ENCODE assay signal across 23 cellular contexts in the genomic region with DNA sequence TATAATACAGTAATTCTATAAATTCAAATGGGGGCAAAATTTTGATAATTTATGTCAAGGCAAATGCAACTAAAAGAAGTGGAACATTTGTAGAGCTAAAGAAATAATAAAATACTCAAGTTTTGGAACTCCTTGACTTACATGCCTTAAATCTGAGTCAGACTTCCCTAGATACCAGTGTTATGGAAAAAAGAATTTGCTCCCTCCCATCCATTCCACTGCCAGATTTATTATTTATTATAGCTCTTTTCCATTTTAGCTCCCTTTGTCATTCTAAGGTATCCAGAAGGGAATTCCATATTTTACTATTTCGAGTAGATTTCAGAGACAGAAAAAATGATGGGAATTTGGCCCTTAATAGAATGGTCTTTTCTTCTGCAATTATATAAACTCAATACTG. TPM values are rescaled to one million over a fixed set of nuclear protein-coding genes. Genes with fewer than 3 reads are reported as not detected.
A peak's percentile ranks its signal among the peaks of the same experiment; 100 is the strongest.
DNase-seq lines count a peak whose midpoint lies in the region; ATAC-seq and TF ChIP-seq lines count a peak whose summit lies in the region.
"Had no signal": no experiment of that assay in that cellular context is flagged by ENCODE, and none has a peak within 500 bp of the region (broad histone marks: within the 10 kb centered on the region; RNA-seq: fewer than 3 reads in every experiment).

No MANE protein-coding gene starts in this region.

- H3K9me2 ChIP-seq in SK-N-SH, result no peaks in the 10 kb centered on the region

- no peak overlapping the region for H3K4me3 Mint-ChIP-seq in chondrocyte (ENCODE audit: unreplicated experiment)
- no peak overlapping the region for H3K4me3 Mint-ChIP-seq in activated CD4-positive, alpha-beta T cell treated with anti-CD3 and anti-CD28 coated beads, Interleukin-2, amount 10 ng/mL, durations not matched to agents 24 days and 14 days
- H3K4me3 Mint-ChIP-seq: activated CD4-positive, alpha-beta memory T cell treated with anti-CD3 and anti-CD28 coated beads, Interleukin-2, amount 10 ng/mL, durations not matched to agents 7 days and 5 days; CD8-positive, alpha-beta T cell had no signal

- no peaks in the 10 kb centered on the region for H3K9me3 ChIP-seq in SK-N-SH
- no peaks in the 10 kb centered on the region for H3K9me3 ChIP-seq in aorta (ENCODE audit: control insufficient read depth, low read length)
- H3K9me3 ChIP-seq: HAP-1, MG63, psoas muscle had no signal

- H3K9ac ChIP-seq in SK-N-SH, result 0 out of 2 replicates have a peak overlapping the region, but pooled peaks have one; percentile 12

- TF ChIP-seq CTCF in SK-N-SH (IDR thresholded peaks at IDR 0.05), result no peak
- no peak for TF ChIP-seq CTCF in chondrocyte (IDR thresholded peaks at IDR 0.05)

- intact Hi-C loops in aorta (cut with DNase I), result loop anchor here (2.0 to 5.0 kb wide), 2 partner anchors 41 to 43 kb away; a partner anchor contains a TSS
- intact Hi-C loops in activated CD4-positive, alpha-beta T cell treated with anti-CD3 and anti-CD28 coated beads, Interleukin-2, amount 10 ng/mL, durations not matched to agents 24 days and 14 days (cut with micrococcal nuclease), result no loop called here

- POLR2A ChIA-PET in SK-N-SH (lab: Yijun Ruan, JAX), result no interaction called here

- TF ChIP-seq RAD21 in SK-N-SH (IDR thresholded peaks at IDR 0.05; ENCODE audit: low read length), result no peak

- H3K4me1 ChIP-seq in SK-N-SH (ENCODE audit: control insufficient read depth in 1 of 2, insufficient read depth in 2 of 2, low read depth in 1 of 2, low read length in 1 of 2) (peaks cover 0 to 7% of the 10 kb centered on the region in 2 experiments; a peak in 1 of 4 replicates), aorta (ENCODE audit: control insufficient read depth in 1 of 2, insufficient read depth in 2 of 2, low read length in 2 of 2) (peaks cover 4 to 11% of the 10 kb centered on the region in 2 donors)
- H3K4me1 ChIP-seq: HAP-1, psoas muscle had no signal

- H3K27me3 Mint-ChIP-seq in chondrocyte (ENCODE audit: low read depth), result no peaks in the 10 kb centered on the region
- peaks cover 3% of the 10 kb centered on the region for H3K27me3 Mint-ChIP-seq in activated CD4-positive, alpha-beta T cell treated with anti-CD3 and anti-CD28 coated beads, Interleukin-2, amount 10 ng/mL, durations not matched to agents 24 days and 14 days

- CTCF ChIA-PET in SK-N-SH (lab: Yijun Ruan, JAX), result no interaction called here

- H3K27me3 ChIP-seq in SK-N-SH (ENCODE audit: insufficient read depth), result no peaks in the 10 kb centered on the region
- no peaks in the 10 kb centered on the region for H3K27me3 ChIP-seq in aorta (ENCODE audit: control insufficient read depth in 1 of 2, insufficient read depth in 2 of 2, low read length in 1 of 2)
- H3K27me3 ChIP-seq: MG63 had no signal

- no peak overlapping the region for H3K4me3 ChIP-seq in SK-N-SH (ENCODE audit: low read depth in 2 of 2, low read length in 1 of 2)
- H3K4me3 ChIP-seq in aorta (ENCODE audit: low read length in 2 of 2), result no peak overlapping the region
- H3K4me3 ChIP-seq: coronary artery, GM12878, HAP-1, MG63, PC-9, psoas muscle had no signal

- peaks cover 0 to 4% of the 10 kb centered on the region in 2 experiments for H3K36me3 ChIP-seq in SK-N-SH (replicated peaks in 1 of 2; ENCODE audit: control insufficient read depth in 1 of 2, insufficient read depth in 2 of 2, low read length in 1 of 2)
- H3K36me3 ChIP-seq in aorta (ENCODE audit: control insufficient read depth in 1 of 2, insufficient read depth in 2 of 2, low read length in 1 of 2), result no peaks in the 10 kb centered on the region
- H3K36me3 ChIP-seq: HAP-1, MG63 had no signal

- H3K36me3 Mint-ChIP-seq in chondrocyte (ENCODE audit: low read depth), result peaks cover 6% of the 10 kb centered on the region
- H3K36me3 Mint-ChIP-seq in activated CD4-positive, alpha-beta T cell treated with anti-CD3 and anti-CD28 coated beads, Interleukin-2, amount 10 ng/mL, durations not matched to agents 24 days and 14 days (ENCODE audit: low read depth), result no peaks in the 10 kb centered on the region
- H3K36me3 Mint-ChIP-seq: CD8-positive, alpha-beta T cell had no signal

- no peak overlapping the region; the same call in 1 of the 2 replicates for H3K4me2 ChIP-seq in SK-N-SH
- H3K4me2 ChIP-seq: PC-9 had no signal

- peaks cover 48% of the 10 kb centered on the region for H3K4me1 Mint-ChIP-seq in chondrocyte (ENCODE audit: low read depth)
- H3K4me1 Mint-ChIP-seq in activated CD4-positive, alpha-beta T cell treated with anti-CD3 and anti-CD28 coated beads, Interleukin-2, amount 10 ng/mL, durations not matched to agents 24 days and 14 days, result no peaks in the 10 kb centered on the region
- H3K4me1 Mint-ChIP-seq: activated CD4-positive, alpha-beta memory T cell treated with anti-CD3 and anti-CD28 coated beads, Interleukin-2, amount 10 ng/mL, durations not matched to agents 7 days and 5 days had no signal

- no peaks in the 10 kb centered on the region for H3K79me2 ChIP-seq in SK-N-SH (ENCODE audit: insufficient read depth)

- no peak overlapping the region for H2AFZ ChIP-seq in SK-N-SH (ENCODE audit: low read depth)
- H2AFZ ChIP-seq: PC-9 had no signal

- no peaks in the 10 kb centered on the region for H3F3A ChIP-seq in SK-N-SH (replicated peaks; ENCODE audit: insufficient read depth)

- peak overlapping the region; percentile 90 for H3K27ac Mint-ChIP-seq in chondrocyte (ENCODE audit: unreplicated experiment)
- no peak overlapping the region for H3K27ac Mint-ChIP-seq in activated CD4-positive, alpha-beta T cell treated with anti-CD3 and anti-CD28 coated beads, Interleukin-2, amount 10 ng/mL, durations not matched to agents 24 days and 14 days
- H3K27ac Mint-ChIP-seq: activated CD4-positive, alpha-beta memory T cell treated with anti-CD3 and anti-CD28 coated beads, Interleukin-2, amount 10 ng/mL, durations not matched to agents 7 days and 5 days; CD8-positive, alpha-beta T cell had no signal

- no peak; the same call in 1 of the 3 replicates for ATAC-seq in SK-N-SH treated with all-trans-retinoic acid at 6 μM for 48 hours
- ATAC-seq in aorta (ENCODE audit: low FRiP score), result peak; percentile 86
- ATAC-seq: CD8-positive, alpha-beta T cell; GM12878; left colon; psoas muscle had no signal

- DNase-seq in SK-N-SH, result no peak
- no peak for DNase-seq in chondrocyte (ENCODE audit: low spot score)
- peak; percentile 3 for DNase-seq in kidney glomerular epithelial cell (lab: John Stamatoyannopoulos, UW)
- DNase-seq in aorta, result no peak
- no peak for DNase-seq in COLO668 (lab: John Stamatoyannopoulos, UW; ENCODE audit: unreplicated experiment)
- no peak for DNase-seq in activated CD4-positive, alpha-beta T cell treated with anti-CD3 and anti-CD28 coated beads, Interleukin-2, amount 10 ng/mL, durations not matched to agents 24 days and 14 days
- no peak for DNase-seq in D341Med (ENCODE audit: low spot score)
- DNase-seq: activated CD4-positive, alpha-beta memory T cell treated with anti-CD3 and anti-CD28 coated beads, Interleukin-2, amount 10 ng/mL, durations not matched to agents 7 days and 5 days; activated T-cell treated with anti-CD3 and anti-CD28 coated beads, Interleukin-2, amount 50 U/mL, for 48 hours; CD8-positive, alpha-beta T cell; erythroblast; hippocampal formation; left colon; MG63; NCI-H187 treated with DMSO at 0.1 percent for 48 hours; NCI-H524; PC-9; psoas muscle had no signal

- H4K20me1 ChIP-seq in SK-N-SH (ENCODE audit: insufficient read depth), result no peaks in the 10 kb centered on the region

- 0% methylated on average over 1 of the region's 1 CpG for WGBS in SK-N-SH (ENCODE audit: low lambda C conversion rate)
- WGBS in aorta, 2 donors, result 0 to 2% methylated on average over 1 of the region's 1 CpG

- H3K27ac ChIP-seq in SK-N-SH (ENCODE audit: low read depth in 2 of 2, low read length in 1 of 2) (peak overlapping the region in 1 of 2 experiments; percentile 63; a peak in 2 of 4 replicates), aorta (ENCODE audit: low read depth in 1 of 2, low read length in 2 of 2) (no peak overlapping the region)
- H3K27ac ChIP-seq: 22Rv1, PC-9, psoas muscle had no signal

- TF ChIP-seq EP300 in SK-N-SH (IDR thresholded peaks at IDR 0.05; ENCODE audit: borderline replicate concordance in 1 of 2, low read depth in 1 of 2, low read length in 1 of 2), result peak in 1 of 2 experiments; percentile 23; a peak in 1 of 4 replicates

- peaks cover 6% of the 10 kb centered on the region for H3K9me3 Mint-ChIP-seq in chondrocyte (ENCODE audit: low read depth)
- peaks cover 3% of the 10 kb centered on the region for H3K9me3 Mint-ChIP-seq in activated CD4-positive, alpha-beta T cell treated with anti-CD3 and anti-CD28 coated beads, Interleukin-2, amount 10 ng/mL, durations not matched to agents 24 days and 14 days
- H3K9me3 Mint-ChIP-seq: activated CD4-positive, alpha-beta memory T cell treated with anti-CD3 and anti-CD28 coated beads, Interleukin-2, amount 10 ng/mL, durations not matched to agents 7 days and 5 days; CD8-positive, alpha-beta T cell had no signal

TF ChIP-seq in SK-N-SH, 30 proteins besides CTCF, POLR2A, EP300 and RAD21 (continues in another document):
- TF ChIP-seq GATA2 (CRISPR knock-in tag; IDR thresholded peaks at IDR 0.05) (no peak), FOXJ3 (CRISPR knock-in tag; IDR thresholded peaks at IDR 0.05) (no peak), NFIC (IDR thresholded peaks at IDR 0.05; ENCODE audit: borderline replicate concordance) (peak; percentile 30; the same call in 1 of the 2 replicates)

TF ChIP-seq in SK-N-SH treated with all-trans-retinoic acid at 6 μM for 48 hours, 23 proteins besides CTCF, POLR2A, EP300 and RAD21:
- TF ChIP-seq ZFP3 (CRISPR knock-in tag; IDR thresholded peaks at IDR 0.05), result no peak
- no peak for TF ChIP-seq ARNTL (CRISPR knock-in tag; IDR thresholded peaks at IDR 0.05; ENCODE audit: borderline replicate concordance, low read depth)
- no peak for TF ChIP-seq TCF4 (CRISPR knock-in tag; IDR thresholded peaks at IDR 0.05; ENCODE audit: borderline replicate concordance)

RNA-seq across cellular contexts. Expression of a gene that starts 44.0 kb away (rescaled TPM):
- polyA plus RNA-seq in SK-N-SH (2012; rRNA removed) (12.1 and 16.7 TPM in 2 replicates), aorta (10 to 100 TPM; 10.8 to 22.7 TPM)
- 7.5 and 9.2 TPM in 2 replicates for polyA plus RNA-seq in SK-N-SH (2012; cell fraction: cytosol; rRNA removed)
- polyA plus RNA-seq in SK-N-SH (2012; cell fraction: nucleus; rRNA removed), result 16.7 and 28.3 TPM in 2 replicates
- total RNA-seq in chondrocyte (37.1 to 55.1 TPM (median 39.2 TPM) in 3 replicates), aorta (10 to 100 TPM; 31.3 to 56.6 TPM)
- total RNA-seq in activated CD4-positive, alpha-beta T cell treated with anti-CD3 and anti-CD28 coated beads, Interleukin-2, amount 10 ng/mL, durations not matched to agents 24 days and 14 days, result not detected in 2 replicates
- total RNA-seq: activated CD4-positive, alpha-beta memory T cell treated with anti-CD3 and anti-CD28 coated beads, Interleukin-2, amount 10 ng/mL, durations not matched to agents 7 days and 5 days; CD8-positive, alpha-beta T cell; GM12878; PC-9 had no signal
- polyA plus RNA-seq: GM12878 had no signal

Comparison
In these comparisons a context has a peak if more than half of its experiments do, and no peak if none do; other contexts are left out.
1. RNA of a gene that starts 44.0 kb away (total RNA-seq): 31.3 to 56.6 TPM in aorta and 37.1 to 55.1 TPM in chondrocyte; not detected in activated CD4-positive, alpha-beta T cell treated with anti-CD3 and anti-CD28 coated beads, Interleukin-2, amount 10 ng/mL, durations not matched to agents 24 days and 14 days; every median in the first group is over 10 times any median in the second.